ENCODE assay signal across 1 cellular context in the genomic region with DNA sequence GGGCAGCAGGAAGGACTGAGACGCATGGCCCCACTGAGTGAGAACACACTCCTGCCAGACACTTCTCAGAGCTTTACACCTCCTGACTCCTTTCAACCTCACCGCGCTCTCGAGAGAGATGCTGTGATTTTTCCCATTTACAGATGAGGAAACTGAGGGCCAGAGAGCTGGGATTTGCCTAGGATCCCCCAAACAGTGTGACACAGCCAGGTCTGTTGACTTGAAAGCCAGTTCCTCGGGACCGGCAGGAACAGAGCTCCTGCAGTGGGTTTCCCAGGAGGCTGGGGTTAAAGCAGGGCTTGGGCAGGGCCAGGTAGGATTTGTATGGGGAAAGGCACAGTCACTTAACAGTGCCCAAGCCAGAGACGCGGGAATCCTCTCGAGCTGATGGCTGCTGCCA.
TF ChIP-seq lines count a peak whose summit lies in the region.

No MANE protein-coding gene starts in this region.

TF ChIP-seq in H1, 55 proteins besides CTCF, POLR2A, EP300 and RAD21:
- TF ChIP-seq, protein P1, sequence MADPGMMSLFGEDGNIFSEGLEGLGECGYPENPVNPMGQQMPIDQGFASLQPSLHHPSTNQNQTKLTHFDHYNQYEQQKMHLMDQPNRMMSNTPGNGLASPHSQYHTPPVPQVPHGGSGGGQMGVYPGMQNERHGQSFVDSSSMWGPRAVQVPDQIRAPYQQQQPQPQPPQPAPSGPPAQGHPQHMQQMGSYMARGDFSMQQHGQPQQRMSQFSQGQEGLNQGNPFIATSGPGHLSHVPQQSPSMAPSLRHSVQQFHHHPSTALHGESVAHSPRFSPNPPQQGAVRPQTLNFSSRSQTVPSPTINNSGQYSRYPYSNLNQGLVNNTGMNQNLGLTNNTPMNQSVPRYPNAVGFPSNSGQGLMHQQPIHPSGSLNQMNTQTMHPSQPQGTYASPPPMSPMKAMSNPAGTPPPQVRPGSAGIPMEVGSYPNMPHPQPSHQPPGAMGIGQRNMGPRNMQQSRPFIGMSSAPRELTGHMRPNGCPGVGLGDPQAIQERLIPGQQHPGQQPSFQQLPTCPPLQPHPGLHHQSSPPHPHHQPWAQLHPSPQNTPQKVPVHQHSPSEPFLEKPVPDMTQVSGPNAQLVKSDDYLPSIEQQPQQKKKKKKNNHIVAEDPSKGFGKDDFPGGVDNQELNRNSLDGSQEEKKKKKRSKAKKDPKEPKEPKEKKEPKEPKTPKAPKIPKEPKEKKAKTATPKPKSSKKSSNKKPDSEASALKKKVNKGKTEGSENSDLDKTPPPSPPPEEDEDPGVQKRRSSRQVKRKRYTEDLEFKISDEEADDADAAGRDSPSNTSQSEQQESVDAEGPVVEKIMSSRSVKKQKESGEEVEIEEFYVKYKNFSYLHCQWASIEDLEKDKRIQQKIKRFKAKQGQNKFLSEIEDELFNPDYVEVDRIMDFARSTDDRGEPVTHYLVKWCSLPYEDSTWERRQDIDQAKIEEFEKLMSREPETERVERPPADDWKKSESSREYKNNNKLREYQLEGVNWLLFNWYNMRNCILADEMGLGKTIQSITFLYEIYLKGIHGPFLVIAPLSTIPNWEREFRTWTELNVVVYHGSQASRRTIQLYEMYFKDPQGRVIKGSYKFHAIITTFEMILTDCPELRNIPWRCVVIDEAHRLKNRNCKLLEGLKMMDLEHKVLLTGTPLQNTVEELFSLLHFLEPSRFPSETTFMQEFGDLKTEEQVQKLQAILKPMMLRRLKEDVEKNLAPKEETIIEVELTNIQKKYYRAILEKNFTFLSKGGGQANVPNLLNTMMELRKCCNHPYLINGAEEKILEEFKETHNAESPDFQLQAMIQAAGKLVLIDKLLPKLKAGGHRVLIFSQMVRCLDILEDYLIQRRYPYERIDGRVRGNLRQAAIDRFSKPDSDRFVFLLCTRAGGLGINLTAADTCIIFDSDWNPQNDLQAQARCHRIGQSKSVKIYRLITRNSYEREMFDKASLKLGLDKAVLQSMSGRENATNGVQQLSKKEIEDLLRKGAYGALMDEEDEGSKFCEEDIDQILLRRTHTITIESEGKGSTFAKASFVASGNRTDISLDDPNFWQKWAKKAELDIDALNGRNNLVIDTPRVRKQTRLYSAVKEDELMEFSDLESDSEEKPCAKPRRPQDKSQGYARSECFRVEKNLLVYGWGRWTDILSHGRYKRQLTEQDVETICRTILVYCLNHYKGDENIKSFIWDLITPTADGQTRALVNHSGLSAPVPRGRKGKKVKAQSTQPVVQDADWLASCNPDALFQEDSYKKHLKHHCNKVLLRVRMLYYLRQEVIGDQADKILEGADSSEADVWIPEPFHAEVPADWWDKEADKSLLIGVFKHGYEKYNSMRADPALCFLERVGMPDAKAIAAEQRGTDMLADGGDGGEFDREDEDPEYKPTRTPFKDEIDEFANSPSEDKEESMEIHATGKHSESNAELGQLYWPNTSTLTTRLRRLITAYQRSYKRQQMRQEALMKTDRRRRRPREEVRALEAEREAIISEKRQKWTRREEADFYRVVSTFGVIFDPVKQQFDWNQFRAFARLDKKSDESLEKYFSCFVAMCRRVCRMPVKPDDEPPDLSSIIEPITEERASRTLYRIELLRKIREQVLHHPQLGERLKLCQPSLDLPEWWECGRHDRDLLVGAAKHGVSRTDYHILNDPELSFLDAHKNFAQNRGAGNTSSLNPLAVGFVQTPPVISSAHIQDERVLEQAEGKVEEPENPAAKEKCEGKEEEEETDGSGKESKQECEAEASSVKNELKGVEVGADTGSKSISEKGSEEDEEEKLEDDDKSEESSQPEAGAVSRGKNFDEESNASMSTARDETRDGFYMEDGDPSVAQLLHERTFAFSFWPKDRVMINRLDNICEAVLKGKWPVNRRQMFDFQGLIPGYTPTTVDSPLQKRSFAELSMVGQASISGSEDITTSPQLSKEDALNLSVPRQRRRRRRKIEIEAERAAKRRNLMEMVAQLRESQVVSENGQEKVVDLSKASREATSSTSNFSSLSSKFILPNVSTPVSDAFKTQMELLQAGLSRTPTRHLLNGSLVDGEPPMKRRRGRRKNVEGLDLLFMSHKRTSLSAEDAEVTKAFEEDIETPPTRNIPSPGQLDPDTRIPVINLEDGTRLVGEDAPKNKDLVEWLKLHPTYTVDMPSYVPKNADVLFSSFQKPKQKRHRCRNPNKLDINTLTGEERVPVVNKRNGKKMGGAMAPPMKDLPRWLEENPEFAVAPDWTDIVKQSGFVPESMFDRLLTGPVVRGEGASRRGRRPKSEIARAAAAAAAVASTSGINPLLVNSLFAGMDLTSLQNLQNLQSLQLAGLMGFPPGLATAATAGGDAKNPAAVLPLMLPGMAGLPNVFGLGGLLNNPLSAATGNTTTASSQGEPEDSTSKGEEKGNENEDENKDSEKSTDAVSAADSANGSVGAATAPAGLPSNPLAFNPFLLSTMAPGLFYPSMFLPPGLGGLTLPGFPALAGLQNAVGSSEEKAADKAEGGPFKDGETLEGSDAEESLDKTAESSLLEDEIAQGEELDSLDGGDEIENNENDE (IDR thresholded peaks at IDR 0.05; ENCODE audit: insufficient replicate concordance, low read length), result no peak
- TF ChIP-seq SP1 (IDR thresholded peaks at IDR 0.05; ENCODE audit: low read depth, low read length), result no peak
- TF ChIP-seq CTBP2 (IDR thresholded peaks at IDR 0.05; ENCODE audit: borderline replicate concordance, insufficient read depth, insufficient read length, low read length), result no peak
- no peak for TF ChIP-seq NANOG (IDR thresholded peaks at IDR 0.05; ENCODE audit: insufficient read depth, low read depth, low read length, poor library complexity, severe bottlenecking)
- TF ChIP-seq RFX5 (IDR thresholded peaks at IDR 0.05; ENCODE audit: borderline replicate concordance, low read depth, low read length), result no peak
- TF ChIP-seq BACH1 (IDR thresholded peaks at IDR 0.05; ENCODE audit: low read length), result no peak
- TF ChIP-seq JUN (IDR thresholded peaks at IDR 0.05; ENCODE audit: low read depth, low read length), result no peak
- no peak for TF ChIP-seq PHF8 (conservative IDR thresholded peaks at IDR 0.05; ENCODE audit: low read depth, low read length)
- TF ChIP-seq KDM4A (IDR thresholded peaks at IDR 0.05; ENCODE audit: low read depth, low read length, severe bottlenecking), result no peak
- no peak for TF ChIP-seq GTF2F1 (IDR thresholded peaks at IDR 0.05; ENCODE audit: borderline replicate concordance, low read depth, low read length)
- no peak for TF ChIP-seq POLR2AphosphoS5 (IDR thresholded peaks at IDR 0.05; ENCODE audit: low read depth, low read length)
- TF ChIP-seq, protein P2, sequence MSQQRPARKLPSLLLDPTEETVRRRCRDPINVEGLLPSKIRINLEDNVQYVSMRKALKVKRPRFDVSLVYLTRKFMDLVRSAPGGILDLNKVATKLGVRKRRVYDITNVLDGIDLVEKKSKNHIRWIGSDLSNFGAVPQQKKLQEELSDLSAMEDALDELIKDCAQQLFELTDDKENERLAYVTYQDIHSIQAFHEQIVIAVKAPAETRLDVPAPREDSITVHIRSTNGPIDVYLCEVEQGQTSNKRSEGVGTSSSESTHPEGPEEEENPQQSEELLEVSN (IDR thresholded peaks at IDR 0.05), result no peak
- TF ChIP-seq POU5F1 (IDR thresholded peaks at IDR 0.05; ENCODE audit: low read depth, low read length), result no peak
- no peak for TF ChIP-seq CBX5 (IDR thresholded peaks at IDR 0.05; ENCODE audit: low read depth, low read length)
- TF ChIP-seq CEBPB (IDR thresholded peaks at IDR 0.05; ENCODE audit: low read depth, low read length), result no peak
- TF ChIP-seq, protein P3, sequence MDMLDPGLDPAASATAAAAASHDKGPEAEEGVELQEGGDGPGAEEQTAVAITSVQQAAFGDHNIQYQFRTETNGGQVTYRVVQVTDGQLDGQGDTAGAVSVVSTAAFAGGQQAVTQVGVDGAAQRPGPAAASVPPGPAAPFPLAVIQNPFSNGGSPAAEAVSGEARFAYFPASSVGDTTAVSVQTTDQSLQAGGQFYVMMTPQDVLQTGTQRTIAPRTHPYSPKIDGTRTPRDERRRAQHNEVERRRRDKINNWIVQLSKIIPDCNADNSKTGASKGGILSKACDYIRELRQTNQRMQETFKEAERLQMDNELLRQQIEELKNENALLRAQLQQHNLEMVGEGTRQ (IDR thresholded peaks at IDR 0.05; ENCODE audit: low read length), result no peak
- no peak for TF ChIP-seq TCF12 (IDR thresholded peaks at IDR 0.05; ENCODE audit: low read depth, low read length)
- no peak for TF ChIP-seq KDM5A (IDR thresholded peaks at IDR 0.05; ENCODE audit: low read length)
